24 cellular contexts compared by ENCODE assay signal in the genomic region with DNA sequence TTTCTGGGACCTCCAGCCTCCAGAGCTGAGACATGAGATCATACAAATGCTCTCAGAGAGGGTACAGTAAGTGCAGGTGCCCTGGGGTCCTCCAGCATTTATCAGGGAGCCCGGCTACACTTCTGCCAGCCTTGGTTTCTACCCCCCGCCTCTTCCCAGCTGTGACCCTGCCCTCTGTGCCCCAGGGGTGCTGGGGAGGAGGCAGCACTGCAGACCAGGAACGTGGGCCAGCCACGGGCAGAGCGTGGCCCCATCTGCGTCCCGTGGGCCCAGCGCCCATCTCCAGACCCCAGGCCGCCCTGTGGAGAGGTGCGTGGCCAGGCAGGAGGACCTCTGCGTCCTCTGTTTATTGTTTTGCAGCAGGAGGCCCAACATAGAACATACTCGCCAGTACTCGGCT. TPM values are rescaled to one million over a fixed set of nuclear protein-coding genes. Genes with fewer than 3 reads are reported as not detected.
A peak's percentile ranks its signal among the peaks of the same experiment; 100 is the strongest.
DNase-seq lines count a peak whose midpoint lies in the region; ATAC-seq and TF ChIP-seq lines count a peak whose summit lies in the region.
"Had no signal": no experiment of that assay in that cellular context is flagged by ENCODE, and none has a peak within 500 bp of the region (broad histone marks: within the 10 kb centered on the region; RNA-seq: fewer than 3 reads in every experiment).

No MANE protein-coding gene starts in this region.

- H3K4me1 ChIP-seq in neuronal stem cell (ENCODE audit: control insufficient read depth in 2 of 2, insufficient read depth in 1 of 2, low read depth in 1 of 2, low read length in 2 of 2), result no peaks in the 10 kb centered on the region
- no peaks in the 10 kb centered on the region; the same call in 1 of the 2 replicates for H3K4me1 ChIP-seq in H9 (ENCODE audit: insufficient read depth, low read length)

- no peak overlapping the region for H2AK5ac ChIP-seq in neuronal stem cell (ENCODE audit: low read depth, low read length)
- H2AK5ac ChIP-seq in H9 (ENCODE audit: insufficient read length, low read length), result no peak overlapping the region

- no peak overlapping the region for H2BK12ac ChIP-seq in neuronal stem cell (ENCODE audit: low read length)
- H2BK12ac ChIP-seq in H9 (ENCODE audit: insufficient read length, low read depth, low read length), result no peak overlapping the region

- H3K36me3 Mint-ChIP-seq in effector memory CD8-positive, alpha-beta T cell (ENCODE audit: insufficient read depth), result peaks cover 84% of the 10 kb centered on the region
- peaks cover 54 to 86% (median 80%) of the 10 kb centered on the region in 3 experiments for H3K36me3 Mint-ChIP-seq in H9 (ENCODE audit: insufficient read depth in 1 of 3, low read depth in 3 of 3)

- no peaks in the 10 kb centered on the region for H3K9me3 Mint-ChIP-seq in effector memory CD8-positive, alpha-beta T cell
- H3K9me3 Mint-ChIP-seq in H9, result no peaks in the 10 kb centered on the region
- H3K9me3 Mint-ChIP-seq: activated naive CD8-positive, alpha-beta T cell treated with anti-CD3 and anti-CD28 coated beads for 36 hours; nephron progenitor cell; stimulated activated naive CD8-positive, alpha-beta T cell treated with anti-CD3 and anti-CD28 coated beads, Interleukin-15, amount 100 ng/mL, for 72 hours had no signal

- H3K23ac ChIP-seq in neuronal stem cell (ENCODE audit: low read depth, low read length, poor library complexity) (peak overlapping the region; percentile 73), H9 (ENCODE audit: insufficient read length, low read depth, low read length) (no peak overlapping the region)

- peaks cover 53% of the 10 kb centered on the region for H3K36me3 ChIP-seq in H7 (replicated peaks; ENCODE audit: control insufficient read depth, insufficient read depth, low read length)
- H3K36me3 ChIP-seq in neuronal stem cell (replicated peaks in 1 of 2; ENCODE audit: control insufficient read depth in 2 of 2, insufficient read depth in 2 of 2, low read length in 2 of 2), result peaks cover 61 to 78% of the 10 kb centered on the region in 2 donors

- H2AFZ ChIP-seq in neuronal stem cell (ENCODE audit: low read length) (no peak overlapping the region), H9 (ENCODE audit: low read length) (no peak overlapping the region)

- no peak overlapping the region for H3T11ph ChIP-seq in H9 (ENCODE audit: low read length)

- no peaks in the 10 kb centered on the region for H4K20me1 ChIP-seq in H9 (ENCODE audit: control insufficient read depth, insufficient read depth, insufficient read length)

- H3K14ac ChIP-seq in neuronal stem cell (ENCODE audit: low read length) (no peak overlapping the region), H9 (ENCODE audit: insufficient read depth, low read length) (no peak overlapping the region)

- no peak overlapping the region for H4K91ac ChIP-seq in neuronal stem cell (ENCODE audit: low read depth, low read length, poor library complexity)
- no peak overlapping the region for H4K91ac ChIP-seq in H9 (ENCODE audit: insufficient read length, low read depth, low read length)

- H4K8ac ChIP-seq in neuronal stem cell (ENCODE audit: low read depth, low read length) (no peak overlapping the region), H9 (replicated peaks; ENCODE audit: insufficient read length, low read depth, low read length) (no peak overlapping the region)

- no peak overlapping the region for H3K4ac ChIP-seq in neuronal stem cell (ENCODE audit: low read length)
- H3K4ac ChIP-seq in H9 (ENCODE audit: low read depth, low read length), result no peak overlapping the region

- no peak overlapping the region for H3K56ac ChIP-seq in H9 (ENCODE audit: insufficient read length, low read depth, low read length)

- H3K9me3 ChIP-seq in neuronal stem cell (replicated peaks in 1 of 2; ENCODE audit: control insufficient read depth in 2 of 2, insufficient read depth in 1 of 2, low read depth in 1 of 2, low read length in 2 of 2) (no peaks in the 10 kb centered on the region), H9 (ENCODE audit: control insufficient read depth, low read depth, low read length) (no peaks in the 10 kb centered on the region)
- H3K9me3 ChIP-seq: esophagus squamous epithelium, SJSA1 had no signal

- H3K23me2 ChIP-seq in H9 (ENCODE audit: insufficient read length, low read depth, low read length, poor library complexity, severe bottlenecking), result peaks cover under 1% of the 10 kb centered on the region

- POLR2A ChIA-PET in GM10248 (lab: Yijun Ruan, JAX), result no interaction called here

- H2BK120ac ChIP-seq in neuronal stem cell (ENCODE audit: low read depth, low read length) (no peak overlapping the region), H9 (ENCODE audit: low read depth, low read length, poor library complexity, severe bottlenecking) (no peak overlapping the region)

- WGBS in neuronal stem cell (ENCODE audit: extremely low coverage in 2 of 2, insufficient read length in 2 of 2, insufficient replicate concordance in 1 of 2), 2 donors, result no CpG with 5 or more reads among the region's 13 CpGs
- no CpG with 5 or more reads among the region's 13 CpGs for WGBS in H9 (ENCODE audit: extremely low coverage, insufficient read length, low lambda C conversion rate)

- H3K27ac ChIP-seq in neuronal stem cell (replicated peaks; ENCODE audit: low read length), result no peak overlapping the region
- H3K27ac ChIP-seq in H9 (ENCODE audit: insufficient read length, low read depth, low read length), result no peak overlapping the region
- H3K27ac ChIP-seq: esophagus squamous epithelium, HL-60, SJSA1, tibial nerve, VCaP had no signal

- H3K9ac ChIP-seq in neuronal stem cell (ENCODE audit: low read depth, low read length, poor library complexity) (no peak overlapping the region), H9 (ENCODE audit: extremely low read depth, insufficient read length, low read length) (no peak overlapping the region)

- TF ChIP-seq CTCF in GM10248 (IDR thresholded peaks at IDR 0.05; ENCODE audit: control extremely low read depth, extremely low read depth, low read depth, missing control alignments) (no peak), H9 (conservative IDR thresholded peaks at IDR 0.05) (no peak)

- no peaks in the 10 kb centered on the region for H3K27me3 Mint-ChIP-seq in effector memory CD8-positive, alpha-beta T cell
- H3K27me3 Mint-ChIP-seq in H9 (ENCODE audit: low read depth), result no peaks in the 10 kb centered on the region; the same call in 1 of the 2 replicates
- H3K27me3 Mint-ChIP-seq: progenitor cell of endocrine pancreas; stimulated activated naive CD8-positive, alpha-beta T cell treated with anti-CD3 and anti-CD28 coated beads, Interleukin-15, amount 100 ng/mL, for 72 hours had no signal

- H2BK15ac ChIP-seq in neuronal stem cell (ENCODE audit: low read length) (no peak overlapping the region), H9 (ENCODE audit: low read depth, low read length) (no peak overlapping the region)

- H3K4me3 Mint-ChIP-seq in effector memory CD8-positive, alpha-beta T cell, result no peak overlapping the region
- H3K4me3 Mint-ChIP-seq in H9, result no peak overlapping the region
- H3K4me3 Mint-ChIP-seq: activated naive CD8-positive, alpha-beta T cell treated with anti-CD3 and anti-CD28 coated beads for 36 hours; nephron progenitor cell; stimulated activated naive CD8-positive, alpha-beta T cell treated with anti-CD3 and anti-CD28 coated beads, Interleukin-15, amount 100 ng/mL, for 72 hours had no signal

- H3K27me3 ChIP-seq in H7 (ENCODE audit: control insufficient read depth, insufficient read depth, low read length) (no peaks in the 10 kb centered on the region), neuronal stem cell (ENCODE audit: control insufficient read depth in 3 of 3, insufficient read depth in 3 of 3, low read depth in 1 of 3, low read length in 3 of 3) (no peaks in the 10 kb centered on the region), H9 (ENCODE audit: insufficient read depth, low read length) (no peaks in the 10 kb centered on the region)
- H3K27me3 ChIP-seq: esophagus squamous epithelium, SJSA1, tibial nerve had no signal

- H3K4me1 Mint-ChIP-seq in effector memory CD8-positive, alpha-beta T cell (ENCODE audit: low read depth in 2 of 2), result peaks cover 16 to 23% of the 10 kb centered on the region in 2 donors
- peaks cover 9 to 31% of the 10 kb centered on the region in 2 experiments for H3K4me1 Mint-ChIP-seq in H9

- no peak overlapping the region for H2BK20ac ChIP-seq in H9 (ENCODE audit: low read depth, low read length, poor library complexity, severe bottlenecking)

- H4K5ac ChIP-seq in H9 (ENCODE audit: insufficient read length, low read depth, low read length), result no peak overlapping the region

- no peak overlapping the region for H2BK5ac ChIP-seq in neuronal stem cell (ENCODE audit: low read length)
- no peak overlapping the region for H2BK5ac ChIP-seq in H9 (ENCODE audit: insufficient read length, low read length)

- H3K4me2 ChIP-seq in neuronal stem cell (ENCODE audit: insufficient read depth, low read length, poor library complexity, severe bottlenecking) (no peak overlapping the region), H9 (ENCODE audit: insufficient read depth, insufficient read length, low read length) (no peak overlapping the region)

- peak; percentile 12 for ATAC-seq in effector memory CD8-positive, alpha-beta T cell (replicated peaks)
- ATAC-seq: PC-3; stimulated activated naive CD8-positive, alpha-beta T cell treated with anti-CD3 and anti-CD28 coated beads, Interleukin-15, amount 100 ng/mL, for 72 hours had no signal

- H3K18ac ChIP-seq in neuronal stem cell (ENCODE audit: low read length), result no peak overlapping the region
- no peak overlapping the region for H3K18ac ChIP-seq in H9 (ENCODE audit: insufficient read length, low read depth, low read length)

- H3K79me1 ChIP-seq in neuronal stem cell (ENCODE audit: low read depth, low read length) (peaks cover 28% of the 10 kb centered on the region), H9 (ENCODE audit: insufficient read depth, low read depth, low read length, poor library complexity, severe bottlenecking) (peaks cover 11% of the 10 kb centered on the region)

- CTCF ChIA-PET in GM10248 (lab: Yijun Ruan, JAX), result no interaction called here

- peak overlapping the region in 1 of 2 donors; percentile 82 for H3K27ac Mint-ChIP-seq in effector memory CD8-positive, alpha-beta T cell
- H3K27ac Mint-ChIP-seq in H9, result no peak overlapping the region

- H3K79me2 ChIP-seq in H9 (ENCODE audit: insufficient read depth, low read length), result peaks cover 24% of the 10 kb centered on the region; the same call in 1 of the 2 replicates

- H3K4me3 ChIP-seq in H7 (ENCODE audit: insufficient read depth, low read depth, low read length) (no peak overlapping the region), neuronal stem cell (ENCODE audit: low read length in 2 of 2) (no peak overlapping the region)
- H3K4me3 ChIP-seq: esophagus squamous epithelium, SJSA1, tibial nerve had no signal

- DNase-seq in GM10248 (ENCODE audit: extremely low spot score) (peak; percentile 6), H7 (peak; percentile 54), neuronal stem cell (ENCODE audit: low spot score) (no peak), hypothalamus (lab: John Stamatoyannopoulos, UW) (no peak), H9 (no peak), dedifferentiated amniotic fluid mesenchymal stem cell (ENCODE audit: extremely low spot score) (no peak)
- DNase-seq in effector memory CD8-positive, alpha-beta T cell, result no peak
- DNase-seq: activated CD4-positive, alpha-beta T cell treated with anti-CD3 and anti-CD28 coated beads, Interleukin-2, amount 50 U/mL, for 48 hours; activated naive CD8-positive, alpha-beta T cell treated with anti-CD3 and anti-CD28 coated beads for 36 hours; DMS79 treated with DMSO at 0.1 percent for 48 hours; effector memory CD4-positive, alpha-beta T cell; esophagus squamous epithelium; NCI-H187 treated with DMSO at 0.1 percent for 48 hours; NCI-H774; nephron progenitor cell; PC-3; small intestine; stimulated activated CD4-positive, alpha-beta T cell treated with anti-CD3 and anti-CD28 coated beads, Interleukin-2, amount 100 ng/mL, for 48 hours had no signal

RNA-seq across cellular contexts. Expression of a gene that starts 6.1 kb away (rescaled TPM):
- total RNA-seq in H7 (2014; rRNA removed; shearing (Covaris generic)), result 496 and 508 TPM in 2 replicates
- 415 TPM for polyA plus RNA-seq in neuronal stem cell (2013, experiment 1 of 2)
- polyA plus RNA-seq in neuronal stem cell (2013, experiment 2 of 2), result 410 TPM
- total RNA-seq in H9 (2021), result 553 and 558 TPM in 2 replicates

RNA-seq across cellular contexts. Expression of a gene that starts 49.2 kb away (rescaled TPM):
- 0.07 TPM in 1 of 2 replicates, not detected in the other for total RNA-seq in H7 (2014; rRNA removed; shearing (Covaris generic))
- polyA plus RNA-seq in neuronal stem cell (2013, experiment 1 of 2), result 0.03 TPM
- polyA plus RNA-seq in neuronal stem cell (2013, experiment 2 of 2), result 0.06 TPM
- total RNA-seq in H9 (2021), result 0.24 TPM in 1 of 2 replicates, not detected in the other
- total RNA-seq: PC-3, progenitor cell of endocrine pancreas, SJSA1 had no signal

Comparison
In these comparisons a context has a peak if more than half of its experiments do, and no peak if none do; other contexts are left out.
1. DNase-seq: peak in GM10248 (single experiment) and H7 (single experiment); none in effector memory CD8-positive, alpha-beta T cell (0 of 3), neuronal stem cell (single experiment), hypothalamus (0 of 51), H9 (single experiment) and dedifferentiated amniotic fluid mesenchymal stem cell (single experiment).